Comparison of ENCODE assay signal across 17 cellular contexts in genomic region chr14:89921896-89922548, GRCh38. TPM values are rescaled to one million over a fixed set of nuclear protein-coding genes. Genes with fewer than 3 reads are reported as not detected.
DNase-seq lines count a peak whose midpoint lies in the region; ATAC-seq and TF ChIP-seq lines count a peak whose summit lies in the region.
"Had no signal": no experiment of that assay in that cellular context is flagged by ENCODE, and none has a peak within 500 bp of the region (broad histone marks: within the 10 kb centered on the region; RNA-seq: fewer than 3 reads in every experiment).

No MANE protein-coding gene starts in this region.

- H3K4me3 ChIP-seq in AG09309 (ENCODE audit: control insufficient read depth, low read depth, low read length) = no peak overlapping the region
- no peak overlapping the region for H3K4me3 ChIP-seq in mesenchymal stem cell (ENCODE audit: insufficient read depth in 1 of 2, low read depth in 1 of 2, low read length in 2 of 2)
- H3K4me3 ChIP-seq: HAP-1 had no signal

- no peak overlapping the region for H3K4me3 Mint-ChIP-seq in CD14-positive monocyte
- H3K4me3 Mint-ChIP-seq: activated CD4-positive, alpha-beta T cell treated with anti-CD3 and anti-CD28 coated beads for 36 hours; stimulated activated naive B cell treated with anti-CD40 and anti-IgM and Interleukin-4, amounts not matched to agents 10 μg/mL and 1 μg/mL and 100 μg/mL, for 72 hours had no signal

- peak overlapping the region; percentile 21 for H2AFZ ChIP-seq in mesenchymal stem cell (ENCODE audit: low read depth, low read length)

- POLR2A ChIA-PET in HEK293T (lab: Yijun Ruan, JAX) = no interaction called here

- intact Hi-C loops in CD14-positive monocyte (cut with micrococcal nuclease) = no loop called here

- DNase-seq in AG09309 (ENCODE audit: low read depth) (peak; percentile 75), LHCN-M2 (ENCODE audit: low read depth) (peak; percentile 92), mesenchymal stem cell (peak; percentile 56), NCI-H146 (lab: John Stamatoyannopoulos, UW) (no peak), CD14-positive monocyte (ENCODE audit: low spot score) (no peak), HEK293T (ENCODE audit: extremely low spot score) (no peak)
- DNase-seq: activated CD4-positive, alpha-beta T cell treated with anti-CD3 and anti-CD28 coated beads for 36 hours; activated gamma-delta T cell; effector CD4-positive, alpha-beta T cell; MM.1S; NCI-H510A treated with DMSO at 0.1 percent for 48 hours; SIG-M5; stimulated activated naive B cell treated with anti-CD40 and anti-IgM and Interleukin-4, amounts not matched to agents 10 μg/mL and 1 μg/mL and 100 μg/mL, for 72 hours had no signal

- no peaks in the 10 kb centered on the region for H3K9me3 ChIP-seq in mesenchymal stem cell (ENCODE audit: control insufficient read depth, low read length)
- H3K9me3 ChIP-seq: HAP-1 had no signal

- H3K27me3 Mint-ChIP-seq in CD14-positive monocyte (ENCODE audit: low read depth in 3 of 3) = peaks cover 0 to 2% (median 2%) of the 10 kb centered on the region in 3 donors
- H3K27me3 Mint-ChIP-seq: stimulated activated naive B cell treated with anti-CD40 and anti-IgM and Interleukin-4, amounts not matched to agents 10 μg/mL and 1 μg/mL and 100 μg/mL, for 72 hours had no signal

- WGBS in mesenchymal stem cell = 56% methylated on average over 3 of the region's 4 CpGs

- peaks cover 0 to 5% of the 10 kb centered on the region in 2 experiments for H3K36me3 ChIP-seq in mesenchymal stem cell (ENCODE audit: control insufficient read depth in 1 of 2, insufficient read depth in 2 of 2, low read depth in 1 of 2, low read length in 2 of 2)
- H3K36me3 ChIP-seq: HAP-1 had no signal

- peak overlapping the region; percentile 19 for H3K4me2 ChIP-seq in mesenchymal stem cell (ENCODE audit: low read length, poor library complexity, severe bottlenecking)

- H2BK15ac ChIP-seq in mesenchymal stem cell (ENCODE audit: low read depth, poor library complexity, severe bottlenecking) = no peak overlapping the region

- H3K36me3 Mint-ChIP-seq in CD14-positive monocyte = peaks cover 11 to 18% of the 10 kb centered on the region in 2 donors

- TF ChIP-seq CTCF in AG09309 (IDR thresholded peaks at IDR 0.05; ENCODE audit: control insufficient read depth, insufficient read depth, low read depth, low read length, missing control alignments) = no peak
- TF ChIP-seq CTCF in CD14-positive monocyte (IDR thresholded peaks at IDR 0.05) = no peak

- CTCF ChIA-PET in HEK293T (lab: Yijun Ruan, JAX) = no interaction called here

- no peak overlapping the region for H3K23ac ChIP-seq in mesenchymal stem cell (ENCODE audit: low read length in 2 of 2)

- no peak overlapping the region for H4K91ac ChIP-seq in mesenchymal stem cell (ENCODE audit: low read length)

- H3K27ac Mint-ChIP-seq in CD14-positive monocyte = no peak overlapping the region
- H3K27ac Mint-ChIP-seq: activated CD4-positive, alpha-beta T cell treated with anti-CD3 and anti-CD28 coated beads for 36 hours; stimulated activated naive B cell treated with anti-CD40 and anti-IgM and Interleukin-4, amounts not matched to agents 10 μg/mL and 1 μg/mL and 100 μg/mL, for 72 hours had no signal

- H4K8ac ChIP-seq in mesenchymal stem cell (ENCODE audit: low read length) = no peak overlapping the region

- H3K27ac ChIP-seq in cingulate gyrus (ENCODE audit: low read depth, low read length) (peak overlapping the region; percentile 66), mesenchymal stem cell (ENCODE audit: low read length, poor library complexity, severe bottlenecking) (peak overlapping the region; percentile 73)
- H3K27ac ChIP-seq: C4-2B had no signal

- no peaks in the 10 kb centered on the region for H3K9me3 Mint-ChIP-seq in CD14-positive monocyte
- H3K9me3 Mint-ChIP-seq: stimulated activated naive B cell treated with anti-CD40 and anti-IgM and Interleukin-4, amounts not matched to agents 10 μg/mL and 1 μg/mL and 100 μg/mL, for 72 hours had no signal

- no peaks in the 10 kb centered on the region for H3K27me3 ChIP-seq in mesenchymal stem cell (ENCODE audit: control insufficient read depth in 1 of 2, insufficient read depth in 1 of 2, low read length in 2 of 2)

- no peak overlapping the region for H3K9ac ChIP-seq in mesenchymal stem cell (ENCODE audit: low read length)

- H3K4me1 Mint-ChIP-seq in CD14-positive monocyte = no peaks in the 10 kb centered on the region
- H3K4me1 Mint-ChIP-seq: activated CD4-positive, alpha-beta T cell treated with anti-CD3 and anti-CD28 coated beads for 36 hours; stimulated activated naive B cell treated with anti-CD40 and anti-IgM and Interleukin-4, amounts not matched to agents 10 μg/mL and 1 μg/mL and 100 μg/mL, for 72 hours had no signal

- no peaks in the 10 kb centered on the region for H3K79me1 ChIP-seq in mesenchymal stem cell (replicated peaks; ENCODE audit: low read length, poor library complexity, severe bottlenecking)

- H2BK5ac ChIP-seq in mesenchymal stem cell (ENCODE audit: low read depth, low read length, poor library complexity, severe bottlenecking) = no peak overlapping the region

- H3K18ac ChIP-seq in mesenchymal stem cell (ENCODE audit: low read depth in 1 of 2, low read length in 2 of 2) = no peak overlapping the region

- H3K14ac ChIP-seq in mesenchymal stem cell (ENCODE audit: low read length in 2 of 2) = no peak overlapping the region

- H2BK120ac ChIP-seq in mesenchymal stem cell (ENCODE audit: low read depth, low read length) = no peak overlapping the region

- H3K4ac ChIP-seq in mesenchymal stem cell (ENCODE audit: low read depth in 1 of 2, low read length in 2 of 2) = peak overlapping the region in 1 of 2 experiments; percentile 21

- H3K4me1 ChIP-seq in mesenchymal stem cell (ENCODE audit: control insufficient read depth, insufficient read depth, low read depth, low read length) = no peaks in the 10 kb centered on the region

- no peak for ATAC-seq in GM21423 (IDR thresholded peaks at IDR 0.05; ENCODE audit: unreplicated experiment)
- ATAC-seq: activated CD4-positive, alpha-beta T cell treated with anti-CD3 and anti-CD28 coated beads for 36 hours had no signal

- peak overlapping the region; percentile 19 for H2AK5ac ChIP-seq in mesenchymal stem cell (ENCODE audit: low read length, severe bottlenecking)

- no peak overlapping the region for H2BK12ac ChIP-seq in mesenchymal stem cell (ENCODE audit: low read length in 2 of 2)

TF ChIP-seq in HEK293T, 16 proteins besides CTCF, POLR2A, EP300 and RAD21:
- TF ChIP-seq HDGF (IDR thresholded peaks at IDR 0.05; ENCODE audit: borderline replicate concordance) (no peak), BHLHE40 (IDR thresholded peaks at IDR 0.05; ENCODE audit: borderline replicate concordance) (no peak), SP1 (IDR thresholded peaks at IDR 0.05) (no peak), ELF4 (IDR thresholded peaks at IDR 0.05) (no peak), SUZ12 (IDR thresholded peaks at IDR 0.05) (no peak), FOXK2 (IDR thresholded peaks at IDR 0.05) (no peak), TARDBP (IDR thresholded peaks at IDR 0.05) (no peak), CTBP1 (IDR thresholded peaks at IDR 0.05; ENCODE audit: borderline replicate concordance) (no peak), NFRKB (IDR thresholded peaks at IDR 0.05) (no peak), ARNT (IDR thresholded peaks at IDR 0.05) (no peak), FOXA1 (IDR thresholded peaks at IDR 0.05) (no peak), LEF1 (IDR thresholded peaks at IDR 0.05; ENCODE audit: borderline replicate concordance) (no peak), ZNF384 (IDR thresholded peaks at IDR 0.05) (no peak), L3MBTL2 (conservative IDR thresholded peaks at IDR 0.05) (no peak), FOXM1 (IDR thresholded peaks at IDR 0.05; ENCODE audit: borderline replicate concordance) (no peak)
- TF ChIP-seq, protein P1, sequence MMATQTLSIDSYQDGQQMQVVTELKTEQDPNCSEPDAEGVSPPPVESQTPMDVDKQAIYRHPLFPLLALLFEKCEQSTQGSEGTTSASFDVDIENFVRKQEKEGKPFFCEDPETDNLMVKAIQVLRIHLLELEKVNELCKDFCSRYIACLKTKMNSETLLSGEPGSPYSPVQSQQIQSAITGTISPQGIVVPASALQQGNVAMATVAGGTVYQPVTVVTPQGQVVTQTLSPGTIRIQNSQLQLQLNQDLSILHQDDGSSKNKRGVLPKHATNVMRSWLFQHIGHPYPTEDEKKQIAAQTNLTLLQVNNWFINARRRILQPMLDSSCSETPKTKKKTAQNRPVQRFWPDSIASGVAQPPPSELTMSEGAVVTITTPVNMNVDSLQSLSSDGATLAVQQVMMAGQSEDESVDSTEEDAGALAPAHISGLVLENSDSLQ (IDR thresholded peaks at IDR 0.05) = no peak

RNA-seq across cellular contexts. Expression of gene EFCAB11, which starts 32.5 kb away (rescaled TPM):
- 12.0 and 13.5 TPM in 2 replicates for total RNA-seq in LHCN-M2 (2014; rRNA removed)
- polyA plus RNA-seq in LHCN-M2 (2012) = 9.3 TPM
- polyA plus RNA-seq in mesenchymal stem cell (2013, experiment 1 of 2) = 4.8 TPM
- polyA plus RNA-seq in mesenchymal stem cell (2013, experiment 2 of 2) = 4.2 TPM
- 1 to 10 TPM; 2.0 to 4.3 TPM for polyA plus RNA-seq in CD14-positive monocyte

RNA-seq across cellular contexts. Expression of gene TDP1, which starts 33.7 kb away (rescaled TPM):
- 44.1 and 48.1 TPM in 2 replicates for total RNA-seq in LHCN-M2 (2014; rRNA removed)
- 18.9 TPM for polyA plus RNA-seq in LHCN-M2 (2012)
- polyA plus RNA-seq in mesenchymal stem cell (2013, experiment 1 of 2) = 8.2 TPM
- 8.1 TPM for polyA plus RNA-seq in mesenchymal stem cell (2013, experiment 2 of 2)
- 10 to 100 TPM; 10.6 to 13.4 TPM for polyA plus RNA-seq in CD14-positive monocyte

Comparison
In these comparisons a context has a peak if more than half of its experiments do, and no peak if none do; other contexts are left out.
1. DNase-seq: peak in AG09309 (single experiment), LHCN-M2 (single experiment) and mesenchymal stem cell (single experiment); none in NCI-H146 (single experiment), CD14-positive monocyte (single experiment) and HEK293T (single experiment).